ENCODE assay signal across 1 cellular context in the genomic region with DNA sequence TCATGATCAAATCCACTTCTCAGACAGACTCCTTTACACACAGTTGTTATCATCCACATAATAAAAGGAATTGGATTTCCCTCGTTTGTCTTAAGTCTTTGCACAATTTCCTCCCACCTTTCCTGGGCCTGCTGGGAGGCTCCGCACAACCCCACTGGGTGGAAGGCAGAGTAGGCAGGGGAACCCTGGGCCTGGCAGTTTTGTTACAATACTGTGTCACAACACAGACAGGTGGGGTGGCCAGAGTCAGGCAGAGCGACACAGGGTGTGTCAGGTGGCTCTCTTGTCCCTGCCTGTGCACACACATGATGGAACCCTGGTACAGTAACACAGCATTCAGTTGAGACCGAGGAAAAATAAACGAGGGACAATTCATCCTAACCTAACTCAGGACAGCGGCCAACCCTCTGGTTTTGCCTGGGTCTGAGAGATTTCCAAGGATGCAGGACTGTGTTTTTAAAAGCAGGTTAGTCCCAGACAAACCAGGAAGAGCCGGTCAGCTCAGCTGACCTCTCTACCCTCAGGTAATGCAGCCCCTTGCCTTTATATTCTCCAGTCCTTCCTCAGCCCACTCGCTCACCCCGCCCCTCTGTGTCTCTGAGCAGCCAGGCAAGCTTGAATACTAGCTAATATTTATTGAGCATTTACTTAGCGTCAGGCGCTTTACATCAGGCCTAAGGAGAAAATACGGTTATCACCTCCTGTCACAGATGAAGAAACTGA.
TF ChIP-seq lines count a peak whose summit lies in the region.

No MANE protein-coding gene starts in this region.

TF ChIP-seq in GM23338, 12 proteins besides CTCF, POLR2A, EP300 and RAD21 (continued from another document):
- TF ChIP-seq, protein P1, sequence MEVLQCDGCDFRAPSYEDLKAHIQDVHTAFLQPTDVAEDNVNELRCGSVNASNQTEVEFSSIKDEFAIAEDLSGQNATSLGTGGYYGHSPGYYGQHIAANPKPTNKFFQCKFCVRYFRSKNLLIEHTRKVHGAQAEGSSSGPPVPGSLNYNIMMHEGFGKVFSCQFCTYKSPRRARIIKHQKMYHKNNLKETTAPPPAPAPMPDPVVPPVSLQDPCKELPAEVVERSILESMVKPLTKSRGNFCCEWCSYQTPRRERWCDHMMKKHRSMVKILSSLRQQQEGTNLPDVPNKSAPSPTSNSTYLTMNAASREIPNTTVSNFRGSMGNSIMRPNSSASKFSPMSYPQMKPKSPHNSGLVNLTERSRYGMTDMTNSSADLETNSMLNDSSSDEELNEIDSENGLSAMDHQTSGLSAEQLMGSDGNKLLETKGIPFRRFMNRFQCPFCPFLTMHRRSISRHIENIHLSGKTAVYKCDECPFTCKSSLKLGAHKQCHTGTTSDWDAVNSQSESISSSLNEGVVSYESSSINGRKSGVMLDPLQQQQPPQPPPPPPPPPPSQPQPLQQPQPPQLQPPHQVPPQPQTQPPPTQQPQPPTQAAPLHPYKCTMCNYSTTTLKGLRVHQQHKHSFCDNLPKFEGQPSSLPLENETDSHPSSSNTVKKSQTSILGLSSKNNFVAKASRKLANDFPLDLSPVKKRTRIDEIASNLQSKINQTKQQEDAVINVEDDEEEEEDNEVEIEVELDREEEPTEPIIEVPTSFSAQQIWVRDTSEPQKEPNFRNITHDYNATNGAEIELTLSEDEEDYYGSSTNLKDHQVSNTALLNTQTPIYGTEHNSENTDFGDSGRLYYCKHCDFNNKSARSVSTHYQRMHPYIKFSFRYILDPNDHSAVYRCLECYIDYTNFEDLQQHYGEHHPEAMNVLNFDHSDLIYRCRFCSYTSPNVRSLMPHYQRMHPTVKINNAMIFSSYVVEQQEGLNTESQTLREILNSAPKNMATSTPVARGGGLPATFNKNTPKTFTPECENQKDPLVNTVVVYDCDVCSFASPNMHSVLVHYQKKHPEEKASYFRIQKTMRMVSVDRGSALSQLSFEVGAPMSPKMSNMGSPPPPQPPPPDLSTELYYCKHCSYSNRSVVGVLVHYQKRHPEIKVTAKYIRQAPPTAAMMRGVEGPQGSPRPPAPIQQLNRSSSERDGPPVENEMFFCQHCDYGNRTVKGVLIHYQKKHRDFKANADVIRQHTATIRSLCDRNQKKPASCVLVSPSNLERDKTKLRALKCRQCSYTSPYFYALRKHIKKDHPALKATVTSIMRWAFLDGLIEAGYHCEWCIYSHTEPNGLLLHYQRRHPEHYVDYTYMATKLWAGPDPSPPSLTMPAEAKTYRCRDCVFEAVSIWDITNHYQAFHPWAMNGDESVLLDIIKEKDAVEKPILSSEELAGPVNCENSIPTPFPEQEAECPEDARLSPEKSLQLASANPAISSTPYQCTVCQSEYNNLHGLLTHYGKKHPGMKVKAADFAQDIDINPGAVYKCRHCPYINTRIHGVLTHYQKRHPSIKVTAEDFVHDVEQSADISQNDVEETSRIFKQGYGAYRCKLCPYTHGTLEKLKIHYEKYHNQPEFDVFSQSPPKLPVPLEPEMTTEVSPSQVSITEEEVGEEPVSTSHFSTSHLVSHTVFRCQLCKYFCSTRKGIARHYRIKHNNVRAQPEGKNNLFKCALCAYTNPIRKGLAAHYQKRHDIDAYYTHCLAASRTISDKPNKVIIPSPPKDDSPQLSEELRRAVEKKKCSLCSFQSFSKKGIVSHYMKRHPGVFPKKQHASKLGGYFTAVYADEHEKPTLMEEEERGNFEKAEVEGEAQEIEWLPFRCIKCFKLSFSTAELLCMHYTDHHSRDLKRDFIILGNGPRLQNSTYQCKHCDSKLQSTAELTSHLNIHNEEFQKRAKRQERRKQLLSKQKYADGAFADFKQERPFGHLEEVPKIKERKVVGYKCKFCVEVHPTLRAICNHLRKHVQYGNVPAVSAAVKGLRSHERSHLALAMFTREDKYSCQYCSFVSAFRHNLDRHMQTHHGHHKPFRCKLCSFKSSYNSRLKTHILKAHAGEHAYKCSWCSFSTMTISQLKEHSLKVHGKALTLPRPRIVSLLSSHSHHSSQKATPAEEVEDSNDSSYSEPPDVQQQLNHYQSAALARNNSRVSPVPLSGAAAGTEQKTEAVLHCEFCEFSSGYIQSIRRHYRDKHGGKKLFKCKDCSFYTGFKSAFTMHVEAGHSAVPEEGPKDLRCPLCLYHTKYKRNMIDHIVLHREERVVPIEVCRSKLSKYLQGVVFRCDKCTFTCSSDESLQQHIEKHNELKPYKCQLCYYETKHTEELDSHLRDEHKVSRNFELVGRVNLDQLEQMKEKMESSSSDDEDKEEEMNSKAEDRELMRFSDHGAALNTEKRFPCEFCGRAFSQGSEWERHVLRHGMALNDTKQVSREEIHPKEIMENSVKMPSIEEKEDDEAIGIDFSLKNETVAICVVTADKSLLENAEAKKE (CRISPR knock-in tag; IDR thresholded peaks at IDR 0.05) = no peak
- no peak for TF ChIP-seq ZNF331 (CRISPR knock-in tag; IDR thresholded peaks at IDR 0.05; ENCODE audit: low read depth)
- no peak for TF ChIP-seq EZH2phosphoT487 (IDR thresholded peaks at IDR 0.05; ENCODE audit: unreplicated experiment)
- no peak for TF ChIP-seq ZNF114 (CRISPR knock-in tag; IDR thresholded peaks at IDR 0.05)
- TF ChIP-seq, protein P2, sequence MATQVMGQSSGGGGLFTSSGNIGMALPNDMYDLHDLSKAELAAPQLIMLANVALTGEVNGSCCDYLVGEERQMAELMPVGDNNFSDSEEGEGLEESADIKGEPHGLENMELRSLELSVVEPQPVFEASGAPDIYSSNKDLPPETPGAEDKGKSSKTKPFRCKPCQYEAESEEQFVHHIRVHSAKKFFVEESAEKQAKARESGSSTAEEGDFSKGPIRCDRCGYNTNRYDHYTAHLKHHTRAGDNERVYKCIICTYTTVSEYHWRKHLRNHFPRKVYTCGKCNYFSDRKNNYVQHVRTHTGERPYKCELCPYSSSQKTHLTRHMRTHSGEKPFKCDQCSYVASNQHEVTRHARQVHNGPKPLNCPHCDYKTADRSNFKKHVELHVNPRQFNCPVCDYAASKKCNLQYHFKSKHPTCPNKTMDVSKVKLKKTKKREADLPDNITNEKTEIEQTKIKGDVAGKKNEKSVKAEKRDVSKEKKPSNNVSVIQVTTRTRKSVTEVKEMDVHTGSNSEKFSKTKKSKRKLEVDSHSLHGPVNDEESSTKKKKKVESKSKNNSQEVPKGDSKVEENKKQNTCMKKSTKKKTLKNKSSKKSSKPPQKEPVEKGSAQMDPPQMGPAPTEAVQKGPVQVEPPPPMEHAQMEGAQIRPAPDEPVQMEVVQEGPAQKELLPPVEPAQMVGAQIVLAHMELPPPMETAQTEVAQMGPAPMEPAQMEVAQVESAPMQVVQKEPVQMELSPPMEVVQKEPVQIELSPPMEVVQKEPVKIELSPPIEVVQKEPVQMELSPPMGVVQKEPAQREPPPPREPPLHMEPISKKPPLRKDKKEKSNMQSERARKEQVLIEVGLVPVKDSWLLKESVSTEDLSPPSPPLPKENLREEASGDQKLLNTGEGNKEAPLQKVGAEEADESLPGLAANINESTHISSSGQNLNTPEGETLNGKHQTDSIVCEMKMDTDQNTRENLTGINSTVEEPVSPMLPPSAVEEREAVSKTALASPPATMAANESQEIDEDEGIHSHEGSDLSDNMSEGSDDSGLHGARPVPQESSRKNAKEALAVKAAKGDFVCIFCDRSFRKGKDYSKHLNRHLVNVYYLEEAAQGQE (IDR thresholded peaks at IDR 0.05; ENCODE audit: unreplicated experiment) = no peak
- TF ChIP-seq CREB1 (CRISPR knock-in tag; IDR thresholded peaks at IDR 0.05; ENCODE audit: low read depth) = no peak
